In the genomic region with DNA sequence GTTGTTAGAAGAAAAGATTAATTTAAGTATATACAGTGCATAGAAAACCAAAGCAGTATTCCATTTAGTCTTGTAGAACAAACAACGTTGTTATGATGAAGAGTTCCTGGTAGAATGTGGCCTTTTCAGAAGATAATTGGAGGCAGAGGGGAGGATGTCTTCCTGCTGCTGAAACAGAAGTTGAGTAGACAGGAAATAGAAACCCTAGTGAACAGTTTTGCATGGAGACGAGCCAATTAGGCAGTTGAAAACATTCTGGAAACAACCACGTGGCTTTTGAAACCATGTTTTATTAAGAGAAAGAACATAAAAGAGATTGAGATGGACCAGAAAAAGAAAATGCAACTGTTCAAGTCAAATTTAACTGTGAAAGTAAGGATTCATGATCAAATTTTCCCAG, we compare ENCODE assay signal across 9 cellular contexts.
A peak's percentile ranks its signal among the peaks of the same experiment; 100 is the strongest.
DNase-seq lines count a peak whose midpoint lies in the region; ATAC-seq and TF ChIP-seq lines count a peak whose summit lies in the region.
"Had no signal": no experiment of that assay in that cellular context is flagged by ENCODE, and none has a peak within 500 bp of the region (broad histone marks: within the 10 kb centered on the region; RNA-seq: fewer than 3 reads in every experiment).

No MANE protein-coding gene starts in this region.

- H3K9me2 ChIP-seq in PC-9 (ENCODE audit: insufficient read depth): no peaks in the 10 kb centered on the region

- CTCF ChIA-PET in HEK293T (lab: Yijun Ruan, JAX) (no interaction called here), PC-9 (lab: Charles Lee) (no interaction called here)

- no peaks in the 10 kb centered on the region for H3K79me2 ChIP-seq in PC-9 (ENCODE audit: low read depth)

- peaks cover 0 to 9% (median 3%) of the 10 kb centered on the region in 9 donors for H3K9me3 Mint-ChIP-seq in naive thymus-derived CD8-positive, alpha-beta T cell

- DNase-seq in HCEC 1CT: peak; percentile 62
- no peak for DNase-seq in SK-N-MC (ENCODE audit: low read depth, low spot score)
- no peak for DNase-seq in Right ventricle myocardium superior
- DNase-seq in naive thymus-derived CD8-positive, alpha-beta T cell: no peak
- no peak for DNase-seq in HEK293T (ENCODE audit: extremely low spot score)
- no peak for DNase-seq in PC-9
- no peak for DNase-seq in NCI-H2196 (lab: John Stamatoyannopoulos, UW; ENCODE audit: unreplicated experiment)
- DNase-seq: effector CD4-positive, alpha-beta T cell had no signal

- no peak overlapping the region for H3K27ac Mint-ChIP-seq in naive thymus-derived CD8-positive, alpha-beta T cell

- H3K9ac ChIP-seq in SK-N-MC (ENCODE audit: insufficient read length): no peak overlapping the region

- no peaks in the 10 kb centered on the region for H3F3A ChIP-seq in PC-9 (ENCODE audit: insufficient read depth, low read depth)

- no peaks in the 10 kb centered on the region for H3K27me3 ChIP-seq in PC-9 (ENCODE audit: insufficient read depth, low read depth)

- TF ChIP-seq CTCF in PC-9 (conservative IDR thresholded peaks at IDR 0.05): no peak

- no peaks in the 10 kb centered on the region for H3K36me3 Mint-ChIP-seq in naive thymus-derived CD8-positive, alpha-beta T cell

- H3K27me3 Mint-ChIP-seq in naive thymus-derived CD8-positive, alpha-beta T cell: peaks cover 6 to 21% (median 9%) of the 10 kb centered on the region in 5 donors

- H3K4me1 Mint-ChIP-seq in naive thymus-derived CD8-positive, alpha-beta T cell: peaks cover 2 to 10% (median 5%) of the 10 kb centered on the region in 4 donors

- H3K4me2 ChIP-seq in PC-9: no peak overlapping the region

- BruUV-seq in PC-9 (replicated peaks; lab: Mats Ljungman, UMichigan): no TSS peak

- H3K4me1 ChIP-seq in PC-9 (replicated peaks; ENCODE audit: insufficient read depth): no peaks in the 10 kb centered on the region

- no peak overlapping the region for H2AFZ ChIP-seq in PC-9

- H3K36me3 ChIP-seq in SK-N-MC (ENCODE audit: insufficient read depth, low read length) (no peaks in the 10 kb centered on the region), PC-9 (ENCODE audit: low read depth) (no peaks in the 10 kb centered on the region)

- peak; percentile 70 for ATAC-seq in Right ventricle myocardium superior (ENCODE audit: poor library complexity)
- ATAC-seq in naive thymus-derived CD8-positive, alpha-beta T cell: no peak

- POLR2A ChIA-PET in naive thymus-derived CD8-positive, alpha-beta T cell (lab: Charles Lee): no interaction called here
- POLR2A ChIA-PET in HEK293T (lab: Yijun Ruan, JAX): no interaction called here
- POLR2A ChIA-PET in PC-9 (lab: Charles Lee; ENCODE audit: unreplicated experiment): no interaction called here

- H3K4me3 ChIP-seq in SK-N-MC: peak overlapping the region; percentile 21; the same call in 1 of the 2 replicates
- H3K4me3 ChIP-seq in skin epidermis: no peak overlapping the region
- no peak overlapping the region for H3K4me3 ChIP-seq in PC-9

- H3K9me3 ChIP-seq in SK-N-MC (ENCODE audit: low read depth, low read length) (no peaks in the 10 kb centered on the region), PC-9 (ENCODE audit: insufficient read depth, low read depth) (no peaks in the 10 kb centered on the region)

- peak overlapping the region; percentile 78 for H3K27ac ChIP-seq in SK-N-MC
- peak overlapping the region in 16 of 21 experiments; percentile 8 to 83 (median 62) for H3K27ac ChIP-seq in skin epidermis
- no peak overlapping the region for H3K27ac ChIP-seq in PC-9

- H3K4me3 Mint-ChIP-seq in naive thymus-derived CD8-positive, alpha-beta T cell: no peak overlapping the region

- no peaks in the 10 kb centered on the region for H4K20me1 ChIP-seq in PC-9 (ENCODE audit: insufficient read depth)

- intact Hi-C loops in Right ventricle myocardium superior (cut with DNase I) (no loop called here), PC-9 (cut with micrococcal nuclease; ENCODE audit: unreplicated experiment) (no loop called here)

TF ChIP-seq in HEK293T, 16 proteins besides CTCF, POLR2A, EP300 and RAD21:
- TF ChIP-seq FOXA1 (IDR thresholded peaks at IDR 0.05) (no peak), L3MBTL2 (conservative IDR thresholded peaks at IDR 0.05) (no peak), NFRKB (IDR thresholded peaks at IDR 0.05) (no peak), BHLHE40 (IDR thresholded peaks at IDR 0.05; ENCODE audit: borderline replicate concordance) (no peak), ZNF384 (IDR thresholded peaks at IDR 0.05) (no peak), LEF1 (IDR thresholded peaks at IDR 0.05; ENCODE audit: borderline replicate concordance) (no peak), TARDBP (IDR thresholded peaks at IDR 0.05) (no peak), ARNT (IDR thresholded peaks at IDR 0.05) (no peak), HDGF (IDR thresholded peaks at IDR 0.05; ENCODE audit: borderline replicate concordance) (no peak), FOXM1 (IDR thresholded peaks at IDR 0.05; ENCODE audit: borderline replicate concordance) (no peak), SUZ12 (IDR thresholded peaks at IDR 0.05) (no peak), ELF4 (IDR thresholded peaks at IDR 0.05) (no peak), CTBP1 (IDR thresholded peaks at IDR 0.05; ENCODE audit: borderline replicate concordance) (no peak), SP1 (IDR thresholded peaks at IDR 0.05) (no peak), FOXK2 (IDR thresholded peaks at IDR 0.05) (no peak)
- TF ChIP-seq, protein P1, sequence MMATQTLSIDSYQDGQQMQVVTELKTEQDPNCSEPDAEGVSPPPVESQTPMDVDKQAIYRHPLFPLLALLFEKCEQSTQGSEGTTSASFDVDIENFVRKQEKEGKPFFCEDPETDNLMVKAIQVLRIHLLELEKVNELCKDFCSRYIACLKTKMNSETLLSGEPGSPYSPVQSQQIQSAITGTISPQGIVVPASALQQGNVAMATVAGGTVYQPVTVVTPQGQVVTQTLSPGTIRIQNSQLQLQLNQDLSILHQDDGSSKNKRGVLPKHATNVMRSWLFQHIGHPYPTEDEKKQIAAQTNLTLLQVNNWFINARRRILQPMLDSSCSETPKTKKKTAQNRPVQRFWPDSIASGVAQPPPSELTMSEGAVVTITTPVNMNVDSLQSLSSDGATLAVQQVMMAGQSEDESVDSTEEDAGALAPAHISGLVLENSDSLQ (IDR thresholded peaks at IDR 0.05): no peak
TF ChIP-seq in HEK293T: peak in this region for 0.
